ENCODE assay signal across 8 cellular contexts in the genomic region with DNA sequence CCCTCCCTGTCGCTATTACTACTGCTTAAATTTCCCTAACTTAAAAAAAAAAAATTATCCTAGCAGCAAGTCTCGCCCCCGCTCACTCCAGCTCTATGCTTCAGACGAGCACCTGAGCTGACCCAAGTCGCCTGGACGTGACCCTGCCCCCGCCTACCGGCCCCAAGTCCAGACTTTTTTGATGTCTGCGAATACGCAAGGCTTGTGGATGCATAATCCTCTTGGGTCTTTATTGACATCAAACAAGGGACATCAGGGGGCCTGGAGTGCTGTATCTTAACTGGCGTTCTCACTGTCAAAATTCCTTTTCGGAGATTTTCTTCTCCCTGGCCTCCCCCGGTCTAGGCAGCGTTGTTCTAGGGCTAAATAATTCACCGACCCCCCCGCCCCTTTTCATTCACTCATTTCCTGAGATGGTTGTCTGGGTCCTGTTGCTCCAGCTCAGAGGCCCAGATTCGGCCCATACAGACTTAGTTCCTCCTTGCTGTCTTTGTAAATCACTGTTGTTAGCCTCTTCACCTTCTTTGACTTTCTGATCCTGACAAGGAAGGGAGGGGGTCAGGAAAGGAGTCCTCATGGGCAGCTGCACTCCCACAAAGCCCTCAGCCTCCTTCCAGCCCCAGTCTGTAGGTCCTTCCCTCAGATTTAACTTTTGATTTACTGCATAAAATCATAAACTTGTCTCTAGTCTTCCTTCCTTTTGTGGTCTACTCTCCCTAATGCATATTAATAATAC. TPM values are rescaled to one million over a fixed set of nuclear protein-coding genes. Genes with fewer than 3 reads are reported as not detected.
DNase-seq lines count a peak whose midpoint lies in the region; ATAC-seq and TF ChIP-seq lines count a peak whose summit lies in the region.

No MANE protein-coding gene starts in this region.

- peak overlapping the region; percentile 7 for H3K9ac ChIP-seq in HUES6 (ENCODE audit: low read length)

- DNase-seq in AG10803 (ENCODE audit: low read depth) (no peak), caudate nucleus (lab: John Stamatoyannopoulos, UW) (peak in 1 of 61 donors; percentile 40), GM19240 (ENCODE audit: insufficient read length, low spot score) (no peak), NCI-H1436 (lab: John Stamatoyannopoulos, UW) (no peak)
- DNase-seq in natural killer cell treated with Interleukin-12 subunit alpha and Interleukin-12 subunit beta and Interleukin-15 and Interleukin-18, amount 100 ng/mL, for 72 hours (ENCODE audit: low spot score), result no peak

- H3K4me3 Mint-ChIP-seq in natural killer cell treated with Interleukin-12 subunit alpha and Interleukin-12 subunit beta and Interleukin-15 and Interleukin-18, amount 100 ng/mL, for 72 hours, result peak overlapping the region; percentile 87

- peaks cover 13% of the 10 kb centered on the region; the same call in 1 of the 2 replicates for H3K27me3 ChIP-seq in HUES6 (ENCODE audit: control insufficient read depth, insufficient read depth, low read length)

- no peaks in the 10 kb centered on the region for H3K36me3 Mint-ChIP-seq in natural killer cell treated with Interleukin-12 subunit alpha and Interleukin-12 subunit beta and Interleukin-15 and Interleukin-18, amount 100 ng/mL, for 72 hours

- H3K4me1 Mint-ChIP-seq in natural killer cell treated with Interleukin-12 subunit alpha and Interleukin-12 subunit beta and Interleukin-15 and Interleukin-18, amount 100 ng/mL, for 72 hours (ENCODE audit: low read depth in 2 of 2), result peaks cover 23 to 24% of the 10 kb centered on the region in 2 donors

- peak overlapping the region in 1 of 2 donors; percentile 0 for H3K27ac Mint-ChIP-seq in natural killer cell treated with Interleukin-12 subunit alpha and Interleukin-12 subunit beta and Interleukin-15 and Interleukin-18, amount 100 ng/mL, for 72 hours

- H3K4me1 ChIP-seq in HUES6 (ENCODE audit: control insufficient read depth, insufficient read depth, low read length), result peaks cover 39% of the 10 kb centered on the region

- H3K27ac ChIP-seq in HUES6 (ENCODE audit: low read depth, low read length) (no peak overlapping the region), caudate nucleus (ENCODE audit: low read depth, low read length) (peak overlapping the region; percentile 80)

- no peaks in the 10 kb centered on the region for H3K9me3 Mint-ChIP-seq in natural killer cell treated with Interleukin-12 subunit alpha and Interleukin-12 subunit beta and Interleukin-15 and Interleukin-18, amount 100 ng/mL, for 72 hours

- no peaks in the 10 kb centered on the region for H3K9me3 ChIP-seq in HUES6 (ENCODE audit: control insufficient read depth, insufficient read depth, low read depth, low read length)

- no peak for TF ChIP-seq POLR2A in GM18505 (IDR thresholded peaks at IDR 0.05; ENCODE audit: borderline replicate concordance, extremely low read depth, insufficient read depth, insufficient read length)

- H3K4me3 ChIP-seq in AG10803 (ENCODE audit: low read length) (peak overlapping the region; percentile 50), HUES6 (ENCODE audit: low read depth, low read length) (peak overlapping the region; percentile 83)

- no peak for ATAC-seq in natural killer cell treated with Interleukin-12 subunit alpha and Interleukin-12 subunit beta and Interleukin-15 and Interleukin-18, amount 100 ng/mL, for 72 hours
- ATAC-seq in GM18505 (IDR thresholded peaks at IDR 0.05; ENCODE audit: unreplicated experiment) (no peak), GM18907 (IDR thresholded peaks at IDR 0.05; ENCODE audit: unreplicated experiment) (no peak)

- no peak for TF ChIP-seq CTCF in AG10803 (conservative IDR thresholded peaks at IDR 0.05; ENCODE audit: low read length)

- peaks cover 34 to 47% of the 10 kb centered on the region in 2 donors for H3K27me3 Mint-ChIP-seq in natural killer cell treated with Interleukin-12 subunit alpha and Interleukin-12 subunit beta and Interleukin-15 and Interleukin-18, amount 100 ng/mL, for 72 hours

- H3K36me3 ChIP-seq in HUES6 (ENCODE audit: control insufficient read depth, insufficient read depth, low read length), result no peaks in the 10 kb centered on the region

RNA-seq across cellular contexts. Expression of gene LRP4, which starts 0.6 kb away (rescaled TPM):
- 1 to 10 TPM in 1 of 2 donors, under 1 TPM in 1; 0.90 to 2.6 TPM for total RNA-seq in natural killer cell treated with Interleukin-12 subunit alpha and Interleukin-12 subunit beta and Interleukin-15 and Interleukin-18, amount 100 ng/mL, for 72 hours

RNA-seq across cellular contexts. Expression of gene CSTPP1, which starts 17.6 kb away (rescaled TPM):
- 10 to 100 TPM; 20.9 to 23.8 TPM for total RNA-seq in natural killer cell treated with Interleukin-12 subunit alpha and Interleukin-12 subunit beta and Interleukin-15 and Interleukin-18, amount 100 ng/mL, for 72 hours
